9 cellular contexts compared by ENCODE assay signal in the genomic region with DNA sequence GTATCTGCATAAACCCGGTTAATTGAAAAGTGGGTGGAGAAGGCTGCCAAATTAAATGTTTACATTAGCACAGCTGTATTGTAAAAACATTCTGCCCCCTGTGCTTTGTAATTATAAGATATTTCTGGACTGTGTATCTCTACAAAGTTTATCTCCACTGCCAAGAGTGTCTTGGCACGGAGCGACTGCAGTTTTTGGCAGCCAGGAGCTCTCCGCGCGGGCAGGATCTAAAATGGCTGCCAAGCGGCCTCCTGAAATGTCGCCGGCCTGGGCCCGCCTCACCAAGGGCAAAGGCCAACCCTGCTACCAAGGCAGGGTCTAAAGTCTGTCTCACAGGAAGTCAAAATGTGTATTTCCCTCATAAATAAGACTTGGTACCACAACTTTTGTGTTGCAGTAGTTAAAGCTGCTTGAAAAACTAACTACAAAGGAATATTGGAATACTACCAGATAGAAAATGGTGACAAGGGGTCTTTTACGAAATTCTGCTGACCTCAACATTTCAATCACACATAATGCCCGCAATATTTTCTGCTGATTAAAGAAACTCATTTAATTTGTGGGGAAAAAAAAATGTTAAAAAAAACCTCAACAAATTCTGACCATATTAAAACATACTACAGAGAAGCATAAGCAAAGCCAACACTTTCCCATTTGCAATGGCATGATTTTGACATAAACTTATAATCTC.
DNase-seq lines count a peak whose midpoint lies in the region; ATAC-seq, FAIRE-seq and TF ChIP-seq lines count a peak whose summit lies in the region.
"Had no signal": no experiment of that assay in that cellular context is flagged by ENCODE, and none has a peak within 500 bp of the region (broad histone marks: within the 10 kb centered on the region; RNA-seq: fewer than 3 reads in every experiment).

No MANE protein-coding gene starts in this region.

- no peaks in the 10 kb centered on the region for H3K9me3 ChIP-seq in H1 (ENCODE audit: insufficient read depth in 2 of 2, low read depth in 1 of 2, low read length in 1 of 2)
- H3K9me3 ChIP-seq in testis, result no peaks in the 10 kb centered on the region

- no peak overlapping the region; the same call in 1 of the 2 replicates for H4K8ac ChIP-seq in H1 (ENCODE audit: extremely low read depth, insufficient read depth, low read length)

- H3K23ac ChIP-seq in H1 (ENCODE audit: insufficient read length), result no peak overlapping the region

- intact Hi-C loops in testis (cut with DNase I; ENCODE audit: low total_unique reads), result no loop called here

- FAIRE-seq in H1 (lab: Jason Lieb, UNC), result no peak

- no peak for TF ChIP-seq CTCF in H1 (IDR thresholded peaks at IDR 0.05; ENCODE audit: control extremely low read depth in 1 of 3, insufficient read depth in 1 of 3, low read depth in 1 of 3, low read length in 3 of 3)
- TF ChIP-seq CTCF in testis (IDR thresholded peaks at IDR 0.05), result no peak

- no peak overlapping the region for H2BK5ac ChIP-seq in H1 (ENCODE audit: low read depth, low read length)

- H2BK15ac ChIP-seq in H1 (ENCODE audit: low read length), result no peak overlapping the region

- 95% methylated on average over 12 of the region's 12 CpGs; no CpG with 5 or more reads in 1 of the 2 experiments for WGBS in H1 (ENCODE audit: extremely low coverage in 1 of 2, insufficient coverage in 1 of 2, insufficient read length in 1 of 2, insufficient replicate concordance in 2 of 2, low coverage in 1 of 2, low lambda C conversion rate in 2 of 2, missing lambda C conversion rate in 1 of 2), 2 experiments
- 18 to 30% methylated on average over 4 to 12 of the region's 12 CpGs for WGBS in testis, 2 donors

- H2BK20ac ChIP-seq in H1 (ENCODE audit: low read length), result no peak overlapping the region

- TF ChIP-seq EP300 in H1 (IDR thresholded peaks at IDR 0.05; ENCODE audit: borderline replicate concordance in 1 of 2, low read depth in 2 of 2, low read length in 2 of 2), result no peak

- H4K20me1 ChIP-seq in H1 (replicated peaks in 1 of 2; ENCODE audit: control insufficient read depth in 1 of 2, insufficient read depth in 2 of 2, low read length in 2 of 2), result no peaks in the 10 kb centered on the region

- no peak overlapping the region for H3K14ac ChIP-seq in H1 (ENCODE audit: insufficient read length)

- H3K23me2 ChIP-seq in H1 (ENCODE audit: low read depth, low read length), result no peaks in the 10 kb centered on the region

- TF ChIP-seq POLR2A in H1 (IDR thresholded peaks at IDR 0.05; ENCODE audit: control extremely low read depth in 1 of 2, low read depth in 2 of 2, low read length in 2 of 2), result no peak
- no peak for TF ChIP-seq POLR2A in testis (IDR thresholded peaks at IDR 0.05)

- H4K5ac ChIP-seq in H1 (ENCODE audit: insufficient read length, low read depth, low read length), result no peak overlapping the region

- H3K4me3 ChIP-seq in H1 (ENCODE audit: extremely low read depth in 1 of 4, insufficient read depth in 2 of 4, low read depth in 3 of 4, low read length in 4 of 4), result no peak overlapping the region
- H3K4me3 ChIP-seq in testis, result peak overlapping the region in 1 of 2 donors; percentile 2

- TF ChIP-seq RAD21 in H1 (IDR thresholded peaks at IDR 0.05 in 1 of 2, conservative IDR thresholded peaks at IDR 0.05 in 1 of 2; ENCODE audit: low read depth in 2 of 2, low read length in 2 of 2), result no peak

- H2BK12ac ChIP-seq in H1 (ENCODE audit: low read depth, low read length), result no peak overlapping the region

- no peak overlapping the region for H3K4me2 ChIP-seq in H1 (ENCODE audit: insufficient read depth in 1 of 2, low read depth in 2 of 2, low read length in 2 of 2)

- no peaks in the 10 kb centered on the region; the same call in 1 of the 2 replicates for H3K79me1 ChIP-seq in H1 (ENCODE audit: low read depth, low read length)

- no peak overlapping the region for H3K18ac ChIP-seq in H1 (ENCODE audit: extremely low read depth, low read length)

- peaks cover 0 to under 1% of the 10 kb centered on the region in 2 experiments; a peak in 1 of 4 replicates for H3K79me2 ChIP-seq in H1 (ENCODE audit: control insufficient read depth in 1 of 2, insufficient read depth in 2 of 2, low read length in 2 of 2)

- peaks cover 0 to 3% (median under 1%) of the 10 kb centered on the region in 4 experiments; a peak in 1 of 7 replicates for H3K4me1 ChIP-seq in H1 (replicated peaks in 1 of 4; ENCODE audit: control insufficient read depth in 3 of 4, insufficient read depth in 4 of 4, low read length in 3 of 4)
- peaks cover under 1% of the 10 kb centered on the region for H3K4me1 ChIP-seq in testis

- ATAC-seq in GM19351 (IDR thresholded peaks at IDR 0.05; ENCODE audit: unreplicated experiment) (no peak), GM19397 (IDR thresholded peaks at IDR 0.05; ENCODE audit: unreplicated experiment) (no peak)

- peak; percentile 38 for DNase-seq in NCI-H2029 (lab: John Stamatoyannopoulos, UW)
- no peak for DNase-seq in H1 (ENCODE audit: low read depth in 1 of 2, low spot score in 2 of 2)
- DNase-seq in lung microvascular endothelial cell (ENCODE audit: low read depth in 2 of 2), result peak; percentile 63 to 76
- DNase-seq in testis, result peak; percentile 59
- no peak for DNase-seq in activated CD4-positive, alpha-beta T cell treated with anti-CD3 and anti-CD28 coated beads, Interleukin-2, amount 50 U/mL, for 48 hours
- no peak for DNase-seq in iPS-NIHi7 (ENCODE audit: extremely low spot score)
- DNase-seq: H7 had no signal

- H2AFZ ChIP-seq in H1 (ENCODE audit: low read length), result no peak overlapping the region

- H3K27ac ChIP-seq in H1 (ENCODE audit: low read depth, low read length) (no peak overlapping the region), testis (peak overlapping the region in 1 of 2 donors; percentile 55)

- CTCF ChIA-PET in H1 (lab: Charles Lee; ENCODE audit: partially characterized antibody), result interaction anchor here (0.8 kb wide), 1 partner anchor 42 kb away, joined by 3 read pairs; no protein-coding TSS in a partner anchor

- H2AK5ac ChIP-seq in H1 (ENCODE audit: low read depth, low read length), result no peak overlapping the region

- no peak overlapping the region for H4K91ac ChIP-seq in H1 (replicated peaks; ENCODE audit: insufficient read length, low read length)

- no peaks in the 10 kb centered on the region for H3K36me3 ChIP-seq in H1 (ENCODE audit: control insufficient read depth in 2 of 4, insufficient read depth in 4 of 4, low read length in 3 of 4)
- no peaks in the 10 kb centered on the region for H3K36me3 ChIP-seq in testis (ENCODE audit: low read depth, missing control alignments)

- no peak overlapping the region for H3K9ac ChIP-seq in H1 (replicated peaks in 1 of 4; ENCODE audit: extremely low read depth in 1 of 4, low read depth in 3 of 4, low read length in 3 of 4)

- H3K4ac ChIP-seq in H1 (replicated peaks; ENCODE audit: insufficient read length, low read depth, low read length), result no peak overlapping the region

- POLR2A ChIA-PET in H1 (lab: Charles Lee; ENCODE audit: partially characterized antibody), result interaction anchor here (0.8 to 1.5 kb wide), 2 partner anchors 8 to 16 kb away, joined by 3 to 4 read pairs; no protein-coding TSS in a partner anchor

- H3K27me3 ChIP-seq in H1 (replicated peaks in 1 of 4; ENCODE audit: control insufficient read depth in 3 of 4, extremely low read depth in 1 of 4, insufficient read depth in 3 of 4, low read length in 3 of 4) (no peaks in the 10 kb centered on the region), testis (no peaks in the 10 kb centered on the region)

- H2BK120ac ChIP-seq in H1 (replicated peaks; ENCODE audit: low read depth, low read length), result no peak overlapping the region

- H3K56ac ChIP-seq in H1 (replicated peaks; ENCODE audit: insufficient read length, low read depth, low read length), result no peak overlapping the region

TF ChIP-seq in H1, 55 proteins besides CTCF, POLR2A, EP300 and RAD21:
- TF ChIP-seq YY1 (IDR thresholded peaks at IDR 0.05; ENCODE audit: low read depth, low read length), result peak; percentile 89
- no peak for TF ChIP-seq KDM4A (IDR thresholded peaks at IDR 0.05; ENCODE audit: low read depth, low read length, severe bottlenecking)
TF ChIP-seq in H1: peak in this region for 1.

Comparison
In these comparisons a context has a peak if more than half of its experiments do, and no peak if none do; other contexts are left out.
1. DNase-seq: peak in NCI-H2029 (single experiment), lung microvascular endothelial cell (2 of 2) and testis (single experiment); none in H1 (0 of 2), activated CD4-positive, alpha-beta T cell treated with anti-CD3 and anti-CD28 coated beads, Interleukin-2, amount 50 U/mL, for 48 hours (0 of 2) and iPS-NIHi7 (single experiment).